ENCODE assay signal across 1 cellular context in the genomic region with DNA sequence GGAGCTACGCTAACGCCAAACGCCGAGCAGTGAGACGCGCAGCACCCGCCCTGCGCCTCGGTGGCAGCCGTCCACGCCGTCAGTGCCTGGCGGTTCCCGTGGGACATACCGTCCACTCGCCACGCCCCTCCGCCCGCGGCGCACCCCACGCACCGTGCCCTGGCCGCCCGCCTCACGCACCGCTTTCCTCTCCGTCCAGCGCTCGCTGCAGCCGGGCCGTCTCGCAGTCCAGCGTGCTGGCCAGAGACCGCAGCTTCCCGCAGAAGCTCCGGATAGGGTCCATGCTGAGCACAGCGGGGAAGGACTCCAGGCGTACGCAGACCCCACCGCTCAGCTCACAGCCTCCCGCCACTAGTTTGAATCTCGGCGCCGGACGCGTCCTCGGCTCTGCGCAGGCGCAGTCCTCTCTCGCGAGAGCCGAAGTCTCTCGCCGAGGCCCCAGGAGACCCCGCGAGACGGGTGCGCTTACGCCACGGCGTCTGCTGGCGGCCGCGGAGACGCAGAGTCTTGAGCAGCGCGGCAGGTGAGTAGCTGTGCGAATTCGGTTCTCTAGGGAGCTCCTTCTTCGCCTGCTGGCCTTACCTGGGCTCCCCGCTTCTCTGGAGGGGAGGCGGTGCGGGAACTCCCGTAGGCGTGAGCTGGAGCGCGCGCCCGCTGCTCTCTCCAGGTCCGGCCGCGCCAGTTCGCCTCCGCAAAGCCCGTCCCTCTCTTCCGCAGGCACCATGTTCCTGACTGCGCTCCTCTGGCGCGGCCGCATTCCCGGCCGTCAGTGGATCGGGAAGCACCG.
TF ChIP-seq lines count a peak whose summit lies in the region.

A gene (plus strand): TSS at position 464 of the 787 bp plus-strand sequence. CDS start 259 bp downstream, at position 723.
A gene (minus strand): TSS at position 358 of the 787 bp plus-strand sequence. CDS start 75 bp downstream, at position 283.

TF ChIP-seq in GM12878, 131 proteins besides CTCF, POLR2A, EP300 and RAD21 (continued from another document and continues in another):
- TF ChIP-seq, protein P1, sequence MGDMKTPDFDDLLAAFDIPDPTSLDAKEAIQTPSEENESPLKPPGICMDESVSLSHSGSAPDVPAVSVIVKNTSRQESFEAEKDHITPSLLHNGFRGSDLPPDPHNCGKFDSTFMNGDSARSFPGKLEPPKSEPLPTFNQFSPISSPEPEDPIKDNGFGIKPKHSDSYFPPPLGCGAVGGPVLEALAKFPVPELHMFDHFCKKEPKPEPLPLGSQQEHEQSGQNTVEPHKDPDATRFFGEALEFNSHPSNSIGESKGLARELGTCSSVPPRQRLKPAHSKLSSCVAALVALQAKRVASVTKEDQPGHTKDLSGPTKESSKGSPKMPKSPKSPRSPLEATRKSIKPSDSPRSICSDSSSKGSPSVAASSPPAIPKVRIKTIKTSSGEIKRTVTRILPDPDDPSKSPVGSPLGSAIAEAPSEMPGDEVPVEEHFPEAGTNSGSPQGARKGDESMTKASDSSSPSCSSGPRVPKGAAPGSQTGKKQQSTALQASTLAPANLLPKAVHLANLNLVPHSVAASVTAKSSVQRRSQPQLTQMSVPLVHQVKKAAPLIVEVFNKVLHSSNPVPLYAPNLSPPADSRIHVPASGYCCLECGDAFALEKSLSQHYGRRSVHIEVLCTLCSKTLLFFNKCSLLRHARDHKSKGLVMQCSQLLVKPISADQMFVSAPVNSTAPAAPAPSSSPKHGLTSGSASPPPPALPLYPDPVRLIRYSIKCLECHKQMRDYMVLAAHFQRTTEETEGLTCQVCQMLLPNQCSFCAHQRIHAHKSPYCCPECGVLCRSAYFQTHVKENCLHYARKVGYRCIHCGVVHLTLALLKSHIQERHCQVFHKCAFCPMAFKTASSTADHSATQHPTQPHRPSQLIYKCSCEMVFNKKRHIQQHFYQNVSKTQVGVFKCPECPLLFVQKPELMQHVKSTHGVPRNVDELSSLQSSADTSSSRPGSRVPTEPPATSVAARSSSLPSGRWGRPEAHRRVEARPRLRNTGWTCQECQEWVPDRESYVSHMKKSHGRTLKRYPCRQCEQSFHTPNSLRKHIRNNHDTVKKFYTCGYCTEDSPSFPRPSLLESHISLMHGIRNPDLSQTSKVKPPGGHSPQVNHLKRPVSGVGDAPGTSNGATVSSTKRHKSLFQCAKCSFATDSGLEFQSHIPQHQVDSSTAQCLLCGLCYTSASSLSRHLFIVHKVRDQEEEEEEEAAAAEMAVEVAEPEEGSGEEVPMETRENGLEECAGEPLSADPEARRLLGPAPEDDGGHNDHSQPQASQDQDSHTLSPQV (IDR thresholded peaks at IDR 0.05): no peak
- TF ChIP-seq, protein P2, sequence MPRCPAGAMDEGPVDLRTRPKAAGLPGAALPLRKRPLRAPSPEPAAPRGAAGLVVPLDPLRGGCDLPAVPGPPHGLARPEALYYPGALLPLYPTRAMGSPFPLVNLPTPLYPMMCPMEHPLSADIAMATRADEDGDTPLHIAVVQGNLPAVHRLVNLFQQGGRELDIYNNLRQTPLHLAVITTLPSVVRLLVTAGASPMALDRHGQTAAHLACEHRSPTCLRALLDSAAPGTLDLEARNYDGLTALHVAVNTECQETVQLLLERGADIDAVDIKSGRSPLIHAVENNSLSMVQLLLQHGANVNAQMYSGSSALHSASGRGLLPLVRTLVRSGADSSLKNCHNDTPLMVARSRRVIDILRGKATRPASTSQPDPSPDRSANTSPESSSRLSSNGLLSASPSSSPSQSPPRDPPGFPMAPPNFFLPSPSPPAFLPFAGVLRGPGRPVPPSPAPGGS (IDR thresholded peaks at IDR 0.05; ENCODE audit: borderline replicate concordance, insufficient read depth, low read depth, low read length, poor library complexity, severe bottlenecking): no peak
- no peak for TF ChIP-seq NR2C2 (IDR thresholded peaks at IDR 0.05; ENCODE audit: borderline replicate concordance, control insufficient read depth, insufficient read length, low read depth)
- TF ChIP-seq, protein P3, sequence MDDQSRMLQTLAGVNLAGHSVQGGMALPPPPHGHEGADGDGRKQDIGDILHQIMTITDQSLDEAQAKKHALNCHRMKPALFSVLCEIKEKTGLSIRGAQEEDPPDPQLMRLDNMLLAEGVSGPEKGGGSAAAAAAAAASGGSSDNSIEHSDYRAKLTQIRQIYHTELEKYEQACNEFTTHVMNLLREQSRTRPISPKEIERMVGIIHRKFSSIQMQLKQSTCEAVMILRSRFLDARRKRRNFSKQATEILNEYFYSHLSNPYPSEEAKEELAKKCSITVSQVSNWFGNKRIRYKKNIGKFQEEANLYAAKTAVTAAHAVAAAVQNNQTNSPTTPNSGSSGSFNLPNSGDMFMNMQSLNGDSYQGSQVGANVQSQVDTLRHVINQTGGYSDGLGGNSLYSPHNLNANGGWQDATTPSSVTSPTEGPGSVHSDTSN (IDR thresholded peaks at IDR 0.05; ENCODE audit: insufficient replicate concordance, low read depth, low read length): no peak
- TF ChIP-seq BRCA1 (IDR thresholded peaks at IDR 0.05; ENCODE audit: low read depth, low read length): peak; percentile 99
- no peak for TF ChIP-seq ZSCAN29 (IDR thresholded peaks at IDR 0.05)
- no peak for TF ChIP-seq KLF5 (IDR thresholded peaks at IDR 0.05; ENCODE audit: partially characterized antibody)
- peak; percentile 78; the same call in 1 of the 2 replicates for TF ChIP-seq CREB1 (IDR thresholded peaks at IDR 0.05; ENCODE audit: low read depth)
- peak; percentile 53; the same call in 1 of the 2 replicates for TF ChIP-seq TCF3 (IDR thresholded peaks at IDR 0.05; ENCODE audit: borderline replicate concordance, insufficient read depth, low read depth, low read length)
- TF ChIP-seq GATAD2B (conservative IDR thresholded peaks at IDR 0.05; ENCODE audit: low read depth): peak; percentile 76; the same call in 1 of the 2 replicates
- TF ChIP-seq TAF1 (IDR thresholded peaks at IDR 0.05; ENCODE audit: borderline replicate concordance, low read depth, low read length): peak; percentile 89
- TF ChIP-seq PAX5 (IDR thresholded peaks at IDR 0.05; ENCODE audit: borderline replicate concordance, low read depth, low read length): no peak
- TF ChIP-seq, protein P4, sequence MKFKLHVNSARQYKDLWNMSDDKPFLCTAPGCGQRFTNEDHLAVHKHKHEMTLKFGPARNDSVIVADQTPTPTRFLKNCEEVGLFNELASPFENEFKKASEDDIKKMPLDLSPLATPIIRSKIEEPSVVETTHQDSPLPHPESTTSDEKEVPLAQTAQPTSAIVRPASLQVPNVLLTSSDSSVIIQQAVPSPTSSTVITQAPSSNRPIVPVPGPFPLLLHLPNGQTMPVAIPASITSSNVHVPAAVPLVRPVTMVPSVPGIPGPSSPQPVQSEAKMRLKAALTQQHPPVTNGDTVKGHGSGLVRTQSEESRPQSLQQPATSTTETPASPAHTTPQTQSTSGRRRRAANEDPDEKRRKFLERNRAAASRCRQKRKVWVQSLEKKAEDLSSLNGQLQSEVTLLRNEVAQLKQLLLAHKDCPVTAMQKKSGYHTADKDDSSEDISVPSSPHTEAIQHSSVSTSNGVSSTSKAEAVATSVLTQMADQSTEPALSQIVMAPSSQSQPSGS (IDR thresholded peaks at IDR 0.05; ENCODE audit: low read length): no peak
- TF ChIP-seq, protein P5, sequence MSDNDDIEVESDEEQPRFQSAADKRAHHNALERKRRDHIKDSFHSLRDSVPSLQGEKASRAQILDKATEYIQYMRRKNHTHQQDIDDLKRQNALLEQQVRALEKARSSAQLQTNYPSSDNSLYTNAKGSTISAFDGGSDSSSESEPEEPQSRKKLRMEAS (IDR thresholded peaks at IDR 0.05; ENCODE audit: low read depth, low read length): no peak
- TF ChIP-seq YY1 (IDR thresholded peaks at IDR 0.05; ENCODE audit: low read depth, low read length): 0 out of 2 replicates have a peak, but pooled peaks have one; percentile 62
- TF ChIP-seq NBN (IDR thresholded peaks at IDR 0.05): peak; percentile 53; the same call in 1 of the 2 replicates
- no peak for TF ChIP-seq RAD51 (IDR thresholded peaks at IDR 0.05)
- peak in 1 of 2 experiments; percentile 68; a peak in 2 of 4 replicates for TF ChIP-seq BHLHE40 (IDR thresholded peaks at IDR 0.05; ENCODE audit: borderline replicate concordance in 1 of 2, low read depth in 2 of 2, low read length in 1 of 2)
- TF ChIP-seq POU2F2 (IDR thresholded peaks at IDR 0.05; ENCODE audit: borderline replicate concordance, low read depth, low read length): peak; percentile 91
- TF ChIP-seq, protein P6, sequence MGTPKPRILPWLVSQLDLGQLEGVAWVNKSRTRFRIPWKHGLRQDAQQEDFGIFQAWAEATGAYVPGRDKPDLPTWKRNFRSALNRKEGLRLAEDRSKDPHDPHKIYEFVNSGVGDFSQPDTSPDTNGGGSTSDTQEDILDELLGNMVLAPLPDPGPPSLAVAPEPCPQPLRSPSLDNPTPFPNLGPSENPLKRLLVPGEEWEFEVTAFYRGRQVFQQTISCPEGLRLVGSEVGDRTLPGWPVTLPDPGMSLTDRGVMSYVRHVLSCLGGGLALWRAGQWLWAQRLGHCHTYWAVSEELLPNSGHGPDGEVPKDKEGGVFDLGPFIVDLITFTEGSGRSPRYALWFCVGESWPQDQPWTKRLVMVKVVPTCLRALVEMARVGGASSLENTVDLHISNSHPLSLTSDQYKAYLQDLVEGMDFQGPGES (IDR thresholded peaks at IDR 0.05): no peak
- TF ChIP-seq SREBF2 (IDR thresholded peaks at IDR 0.05; ENCODE audit: low read length): no peak
- TF ChIP-seq, protein P7, sequence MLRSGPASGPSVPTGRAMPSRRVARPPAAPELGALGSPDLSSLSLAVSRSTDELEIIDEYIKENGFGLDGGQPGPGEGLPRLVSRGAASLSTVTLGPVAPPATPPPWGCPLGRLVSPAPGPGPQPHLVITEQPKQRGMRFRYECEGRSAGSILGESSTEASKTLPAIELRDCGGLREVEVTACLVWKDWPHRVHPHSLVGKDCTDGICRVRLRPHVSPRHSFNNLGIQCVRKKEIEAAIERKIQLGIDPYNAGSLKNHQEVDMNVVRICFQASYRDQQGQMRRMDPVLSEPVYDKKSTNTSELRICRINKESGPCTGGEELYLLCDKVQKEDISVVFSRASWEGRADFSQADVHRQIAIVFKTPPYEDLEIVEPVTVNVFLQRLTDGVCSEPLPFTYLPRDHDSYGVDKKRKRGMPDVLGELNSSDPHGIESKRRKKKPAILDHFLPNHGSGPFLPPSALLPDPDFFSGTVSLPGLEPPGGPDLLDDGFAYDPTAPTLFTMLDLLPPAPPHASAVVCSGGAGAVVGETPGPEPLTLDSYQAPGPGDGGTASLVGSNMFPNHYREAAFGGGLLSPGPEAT (IDR thresholded peaks at IDR 0.05; ENCODE audit: low read depth): peak; percentile 68
- peak; percentile 99 for TF ChIP-seq CBFB (IDR thresholded peaks at IDR 0.05; ENCODE audit: low read depth)
- TF ChIP-seq HCFC1 (IDR thresholded peaks at IDR 0.05; ENCODE audit: low read length): peak; percentile 61
- TF ChIP-seq ZNF274 (IDR thresholded peaks at IDR 0.05; ENCODE audit: insufficient read depth, insufficient read length): no peak
- TF ChIP-seq, protein P8, sequence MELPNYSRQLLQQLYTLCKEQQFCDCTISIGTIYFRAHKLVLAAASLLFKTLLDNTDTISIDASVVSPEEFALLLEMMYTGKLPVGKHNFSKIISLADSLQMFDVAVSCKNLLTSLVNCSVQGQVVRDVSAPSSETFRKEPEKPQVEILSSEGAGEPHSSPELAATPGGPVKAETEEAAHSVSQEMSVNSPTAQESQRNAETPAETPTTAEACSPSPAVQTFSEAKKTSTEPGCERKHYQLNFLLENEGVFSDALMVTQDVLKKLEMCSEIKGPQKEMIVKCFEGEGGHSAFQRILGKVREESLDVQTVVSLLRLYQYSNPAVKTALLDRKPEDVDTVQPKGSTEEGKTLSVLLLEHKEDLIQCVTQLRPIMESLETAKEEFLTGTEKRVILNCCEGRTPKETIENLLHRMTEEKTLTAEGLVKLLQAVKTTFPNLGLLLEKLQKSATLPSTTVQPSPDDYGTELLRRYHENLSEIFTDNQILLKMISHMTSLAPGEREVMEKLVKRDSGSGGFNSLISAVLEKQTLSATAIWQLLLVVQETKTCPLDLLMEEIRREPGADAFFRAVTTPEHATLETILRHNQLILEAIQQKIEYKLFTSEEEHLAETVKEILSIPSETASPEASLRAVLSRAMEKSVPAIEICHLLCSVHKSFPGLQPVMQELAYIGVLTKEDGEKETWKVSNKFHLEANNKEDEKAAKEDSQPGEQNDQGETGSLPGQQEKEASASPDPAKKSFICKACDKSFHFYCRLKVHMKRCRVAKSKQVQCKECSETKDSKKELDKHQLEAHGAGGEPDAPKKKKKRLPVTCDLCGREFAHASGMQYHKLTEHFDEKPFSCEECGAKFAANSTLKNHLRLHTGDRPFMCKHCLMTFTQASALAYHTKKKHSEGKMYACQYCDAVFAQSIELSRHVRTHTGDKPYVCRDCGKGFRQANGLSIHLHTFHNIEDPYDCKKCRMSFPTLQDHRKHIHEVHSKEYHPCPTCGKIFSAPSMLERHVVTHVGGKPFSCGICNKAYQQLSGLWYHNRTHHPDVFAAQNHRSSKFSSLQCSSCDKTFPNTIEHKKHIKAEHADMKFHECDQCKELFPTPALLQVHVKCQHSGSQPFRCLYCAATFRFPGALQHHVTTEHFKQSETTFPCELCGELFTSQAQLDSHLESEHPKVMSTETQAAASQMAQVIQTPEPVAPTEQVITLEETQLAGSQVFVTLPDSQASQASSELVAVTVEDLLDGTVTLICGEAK (IDR thresholded peaks at IDR 0.05; ENCODE audit: borderline replicate concordance): no peak; the same call in 1 of the 2 replicates
- TF ChIP-seq ZNF217 (IDR thresholded peaks at IDR 0.05): no peak
- TF ChIP-seq RBBP5 (conservative IDR thresholded peaks at IDR 0.05): no peak
- TF ChIP-seq, protein P9, sequence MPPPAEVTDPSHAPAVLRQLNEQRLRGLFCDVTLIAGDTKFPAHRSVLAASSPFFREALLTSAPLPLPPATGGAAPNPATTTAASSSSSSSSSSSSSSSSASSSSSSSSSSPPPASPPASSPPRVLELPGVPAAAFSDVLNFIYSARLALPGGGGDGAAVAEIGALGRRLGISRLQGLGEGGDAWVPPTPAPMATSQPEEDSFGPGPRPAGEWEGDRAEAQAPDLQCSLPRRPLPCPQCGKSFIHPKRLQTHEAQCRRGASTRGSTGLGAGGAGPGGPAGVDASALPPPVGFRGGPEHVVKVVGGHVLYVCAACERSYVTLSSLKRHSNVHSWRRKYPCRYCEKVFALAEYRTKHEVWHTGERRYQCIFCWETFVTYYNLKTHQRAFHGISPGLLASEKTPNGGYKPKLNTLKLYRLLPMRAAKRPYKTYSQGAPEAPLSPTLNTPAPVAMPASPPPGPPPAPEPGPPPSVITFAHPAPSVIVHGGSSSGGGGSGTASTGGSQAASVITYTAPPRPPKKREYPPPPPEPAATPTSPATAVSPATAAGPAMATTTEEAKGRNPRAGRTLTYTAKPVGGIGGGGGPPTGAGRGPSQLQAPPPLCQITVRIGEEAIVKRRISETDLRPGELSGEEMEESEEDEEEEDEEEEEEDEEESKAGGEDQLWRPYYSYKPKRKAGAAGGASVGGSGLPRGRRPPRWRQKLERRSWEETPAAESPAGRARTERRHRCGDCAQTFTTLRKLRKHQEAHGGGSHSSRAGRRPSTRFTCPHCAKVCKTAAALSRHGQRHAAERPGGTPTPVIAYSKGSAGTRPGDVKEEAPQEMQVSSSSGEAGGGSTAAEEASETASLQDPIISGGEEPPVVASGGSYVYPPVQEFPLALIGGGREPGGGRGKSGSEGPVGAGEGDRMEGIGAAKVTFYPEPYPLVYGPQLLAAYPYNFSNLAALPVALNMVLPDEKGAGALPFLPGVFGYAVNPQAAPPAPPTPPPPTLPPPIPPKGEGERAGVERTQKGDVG (CRISPR knock-in tag; IDR thresholded peaks at IDR 0.05): no peak
- no peak for TF ChIP-seq SMC3 (IDR thresholded peaks at IDR 0.05; ENCODE audit: borderline replicate concordance, low read length)
- peak; percentile 98 for TF ChIP-seq MXI1 (IDR thresholded peaks at IDR 0.05; ENCODE audit: low read depth, low read length)
- TF ChIP-seq ATF7 (IDR thresholded peaks at IDR 0.05; ENCODE audit: low read depth): no peak
- 0 out of 2 replicates have a peak, but pooled peaks have one; percentile 56 for TF ChIP-seq ASH2L (IDR thresholded peaks at IDR 0.05; ENCODE audit: borderline replicate concordance, low read depth)
- TF ChIP-seq ZZZ3 (IDR thresholded peaks at IDR 0.05; ENCODE audit: control insufficient read depth, insufficient read length, low read depth): no peak
- TF ChIP-seq RFX5 (IDR thresholded peaks at IDR 0.05; ENCODE audit: low read depth, low read length): no peak
- TF ChIP-seq SMAD1 (IDR thresholded peaks at IDR 0.05; ENCODE audit: low read depth, partially characterized antibody): no peak
